18 cellular contexts compared by ENCODE assay signal in genomic region chr17:73689596-73690275, GRCh38. TPM values are rescaled to one million over a fixed set of nuclear protein-coding genes. Genes with fewer than 3 reads are reported as not detected.
DNase-seq lines count a peak whose midpoint lies in the region; TF ChIP-seq lines count a peak whose summit lies in the region.
"Had no signal": no experiment of that assay in that cellular context is flagged by ENCODE, and none has a peak within 500 bp of the region (broad histone marks: within the 10 kb centered on the region; RNA-seq: fewer than 3 reads in every experiment).

No MANE protein-coding gene starts in this region.

- H3K4me3 ChIP-seq in esophagus muscularis mucosa (no peak overlapping the region), spleen (no peak overlapping the region), HAP-1 (no peak overlapping the region)
- H3K4me3 ChIP-seq: A549, GM23338, K562 had no signal

- intact Hi-C loops in activated CD4-positive, alpha-beta memory T cell treated with anti-CD3 and anti-CD28 coated beads for 36 hours (cut with micrococcal nuclease): no loop called here
- intact Hi-C loops in esophagus muscularis mucosa (cut with DNase I): no loop called here
- intact Hi-C loops in spleen (cut with DNase I; ENCODE audit: low total_unique reads): no loop called here

- no peaks in the 10 kb centered on the region for H3K36me3 Mint-ChIP-seq in activated CD4-positive, alpha-beta memory T cell treated with anti-CD3 and anti-CD28 coated beads, Interleukin-2, amount 10 ng/mL, durations not matched to agents 7 days and 5 days (ENCODE audit: low read depth)
- H3K36me3 Mint-ChIP-seq in activated CD4-positive, alpha-beta memory T cell treated with anti-CD3 and anti-CD28 coated beads for 36 hours: no peaks in the 10 kb centered on the region

- H3K4me1 ChIP-seq in esophagus muscularis mucosa (no peaks in the 10 kb centered on the region), spleen (peaks cover 0 to 27% (median 15%) of the 10 kb centered on the region in 6 donors), HAP-1 (no peaks in the 10 kb centered on the region)
- H3K4me1 ChIP-seq: A549 had no signal

- H3K9me3 Mint-ChIP-seq in activated CD4-positive, alpha-beta memory T cell treated with anti-CD3 and anti-CD28 coated beads, Interleukin-2, amount 10 ng/mL, durations not matched to agents 7 days and 5 days: no peaks in the 10 kb centered on the region
- H3K9me3 Mint-ChIP-seq in activated CD4-positive, alpha-beta memory T cell treated with anti-CD3 and anti-CD28 coated beads for 36 hours: no peaks in the 10 kb centered on the region
- H3K9me3 Mint-ChIP-seq: CD4-positive, alpha-beta T cell had no signal

- no peak overlapping the region for H3K4me3 Mint-ChIP-seq in activated CD4-positive, alpha-beta memory T cell treated with anti-CD3 and anti-CD28 coated beads, Interleukin-2, amount 10 ng/mL, durations not matched to agents 7 days and 5 days
- H3K4me3 Mint-ChIP-seq in activated CD4-positive, alpha-beta memory T cell treated with anti-CD3 and anti-CD28 coated beads for 36 hours: no peak overlapping the region
- H3K4me3 Mint-ChIP-seq: CD4-positive, alpha-beta T cell; GM23338 had no signal

- 76% methylated on average over 11 of the region's 13 CpGs for WGBS in esophagus muscularis mucosa
- 81 to 92% (median 88%) methylated on average over 13 of the region's 13 CpGs for WGBS in spleen, 5 donors

- no peak overlapping the region for H3K27ac Mint-ChIP-seq in activated CD4-positive, alpha-beta memory T cell treated with anti-CD3 and anti-CD28 coated beads, Interleukin-2, amount 10 ng/mL, durations not matched to agents 7 days and 5 days
- no peak overlapping the region for H3K27ac Mint-ChIP-seq in activated CD4-positive, alpha-beta memory T cell treated with anti-CD3 and anti-CD28 coated beads for 36 hours
- H3K27ac Mint-ChIP-seq: CD4-positive, alpha-beta T cell; GM23338 had no signal

- DNase-seq in activated CD4-positive, alpha-beta memory T cell treated with anti-CD3 and anti-CD28 coated beads, Interleukin-2, amount 10 ng/mL, durations not matched to agents 7 days and 5 days: peak; percentile 6
- no peak for DNase-seq in activated CD4-positive, alpha-beta memory T cell treated with anti-CD3 and anti-CD28 coated beads for 36 hours
- peak; percentile 82 for DNase-seq in esophagus muscularis mucosa (ENCODE audit: extremely low spot score)
- no peak for DNase-seq in spleen
- no peak for DNase-seq in DMS53 treated with DMSO at 0.1 percent for 48 hours (lab: John Stamatoyannopoulos, UW; ENCODE audit: unreplicated experiment)
- DNase-seq in HAP-1 (ENCODE audit: low spot score in 2 of 2): no peak
- no peak for DNase-seq in activated CD4-positive, alpha-beta T cell treated with anti-CD3 and anti-CD28 coated beads for 4 hours
- DNase-seq: AML-193; Caco-2; CD4-positive, alpha-beta T cell; DMS79; GDM1; IMR-90 had no signal

- CTCF ChIA-PET in activated CD4-positive, alpha-beta memory T cell treated with anti-CD3 and anti-CD28 coated beads, Interleukin-2, amount 10 ng/mL, durations not matched to agents 7 days and 5 days (lab: Charles Lee): no interaction called here
- CTCF ChIA-PET in activated CD4-positive, alpha-beta memory T cell treated with anti-CD3 and anti-CD28 coated beads for 36 hours (lab: Charles Lee): no interaction called here

- no peaks in the 10 kb centered on the region for H3K4me1 Mint-ChIP-seq in activated CD4-positive, alpha-beta memory T cell treated with anti-CD3 and anti-CD28 coated beads, Interleukin-2, amount 10 ng/mL, durations not matched to agents 7 days and 5 days
- no peaks in the 10 kb centered on the region for H3K4me1 Mint-ChIP-seq in activated CD4-positive, alpha-beta memory T cell treated with anti-CD3 and anti-CD28 coated beads for 36 hours (ENCODE audit: low read depth)

- no peak for TF ChIP-seq EP300 in esophagus muscularis mucosa (IDR thresholded peaks at IDR 0.05)

- H3K9me3 ChIP-seq in esophagus muscularis mucosa (peaks cover 0 to 6% (median 0%) of the 10 kb centered on the region in 4 donors), spleen (peaks cover 0 to 7% (median 0%) of the 10 kb centered on the region in 8 donors), HAP-1 (no peaks in the 10 kb centered on the region)
- H3K9me3 ChIP-seq: A549, Caco-2 had no signal

- H3K27me3 Mint-ChIP-seq in activated CD4-positive, alpha-beta memory T cell treated with anti-CD3 and anti-CD28 coated beads, Interleukin-2, amount 10 ng/mL, durations not matched to agents 7 days and 5 days: peaks cover 4% of the 10 kb centered on the region
- no peaks in the 10 kb centered on the region for H3K27me3 Mint-ChIP-seq in activated CD4-positive, alpha-beta memory T cell treated with anti-CD3 and anti-CD28 coated beads for 36 hours
- H3K27me3 Mint-ChIP-seq: CD4-positive, alpha-beta T cell had no signal

- no peak for TF ChIP-seq POLR2A in esophagus muscularis mucosa (IDR thresholded peaks at IDR 0.05; ENCODE audit: low read depth)
- TF ChIP-seq POLR2A in spleen (IDR thresholded peaks at IDR 0.05): no peak

- POLR2A ChIA-PET in activated CD4-positive, alpha-beta memory T cell treated with anti-CD3 and anti-CD28 coated beads, Interleukin-2, amount 10 ng/mL, durations not matched to agents 7 days and 5 days (lab: Charles Lee): no interaction called here
- POLR2A ChIA-PET in activated CD4-positive, alpha-beta memory T cell treated with anti-CD3 and anti-CD28 coated beads for 36 hours (lab: Charles Lee): no interaction called here

- H3K27ac ChIP-seq in esophagus muscularis mucosa (replicated peaks in 1 of 4) (no peak overlapping the region), spleen (peak overlapping the region in 5 of 8 donors; percentile 20 to 74 (median 65))
- H3K27ac ChIP-seq: 22Rv1, A549, C4-2B had no signal

- in situ Hi-C loops in HAP-1 (cut with MboI; ENCODE audit: low sequenced_read_pairs): no loop called here

- peaks cover 0 to 22% (median 0%) of the 10 kb centered on the region in 4 donors for H3K27me3 ChIP-seq in esophagus muscularis mucosa
- peaks cover 0 to 9% (median 0%) of the 10 kb centered on the region in 7 donors for H3K27me3 ChIP-seq in spleen (replicated peaks in 1 of 7)
- no peaks in the 10 kb centered on the region for H3K27me3 ChIP-seq in HAP-1 (ENCODE audit: low read depth)

- no peak for TF ChIP-seq CTCF in esophagus muscularis mucosa (IDR thresholded peaks at IDR 0.05)
- TF ChIP-seq CTCF in spleen (IDR thresholded peaks at IDR 0.05 in 8 of 11, conservative IDR thresholded peaks at IDR 0.05 in 3 of 11): no peak

- H3K36me3 ChIP-seq in esophagus muscularis mucosa (no peaks in the 10 kb centered on the region), spleen (no peaks in the 10 kb centered on the region), HAP-1 (replicated peaks) (no peaks in the 10 kb centered on the region)

RNA-seq across cellular contexts. Expression of gene SDK2, which starts 45.5 kb away (rescaled TPM):
- total RNA-seq in activated CD4-positive, alpha-beta memory T cell treated with anti-CD3 and anti-CD28 coated beads, Interleukin-2, amount 10 ng/mL, durations not matched to agents 7 days and 5 days: 1 to 10 TPM; 2.4 to 2.5 TPM
- under 1 TPM; 0.05 to 0.12 TPM for total RNA-seq in activated CD4-positive, alpha-beta memory T cell treated with anti-CD3 and anti-CD28 coated beads for 36 hours
- total RNA-seq in esophagus muscularis mucosa (1 to 10 TPM in 2 of 4 donors, under 1 TPM in 2; 0.42 to 2.0 (median 1.2) TPM), spleen (10 to 100 TPM in 5 of 7 donors, 1 to 10 TPM in 2; 9.2 to 16.5 (median 10.8) TPM)
- polyA plus RNA-seq in spleen: under 1 TPM; 0.86 to 1.00 (median 0.96) TPM
- polyA plus RNA-seq: K562 had no signal

Comparison
In these comparisons a context has a peak if more than half of its experiments do, and no peak if none do; other contexts are left out.
1. DNase-seq: peak in activated CD4-positive, alpha-beta memory T cell treated with anti-CD3 and anti-CD28 coated beads, Interleukin-2, amount 10 ng/mL, durations not matched to agents 7 days and 5 days (single experiment) and esophagus muscularis mucosa (single experiment); none in activated CD4-positive, alpha-beta memory T cell treated with anti-CD3 and anti-CD28 coated beads for 36 hours (single experiment), spleen (single experiment), DMS53 treated with DMSO at 0.1 percent for 48 hours (single experiment), HAP-1 (0 of 2) and activated CD4-positive, alpha-beta T cell treated with anti-CD3 and anti-CD28 coated beads for 4 hours (0 of 2).
2. H3K27ac ChIP-seq: peak in spleen (5 of 8); none in esophagus muscularis mucosa (0 of 4).